11 cellular contexts compared by ENCODE assay signal in genomic region chr2:157592983-157593382, GRCh38.
DNase-seq lines count a peak whose midpoint lies in the region; ATAC-seq and TF ChIP-seq lines count a peak whose summit lies in the region.
"Had no signal": no experiment of that assay in that cellular context is flagged by ENCODE, and none has a peak within 500 bp of the region (broad histone marks: within the 10 kb centered on the region; RNA-seq: fewer than 3 reads in every experiment).

No MANE protein-coding gene starts in this region.

- H3K4me3 ChIP-seq in epithelial cell of esophagus (ENCODE audit: low read length) (no peak overlapping the region), skeletal muscle cell (ENCODE audit: low read depth, low read length) (no peak overlapping the region)
- H3K4me3 ChIP-seq: skin epidermis had no signal

- ATAC-seq in HG02973 (IDR thresholded peaks at IDR 0.05; ENCODE audit: unreplicated experiment) = no peak

- DNase-seq in NCI-H2227 (lab: John Stamatoyannopoulos, UW; ENCODE audit: unreplicated experiment) (peak; percentile 24), NCI-H2227 treated with DMSO at 0.1 percent for 48 hours (lab: John Stamatoyannopoulos, UW) (no peak), NCI-H446 (lab: John Stamatoyannopoulos, UW) (peak; percentile 4 to 58), epithelial cell of esophagus (ENCODE audit: low read depth) (peak; percentile 23), skeletal muscle cell (ENCODE audit: low read depth) (peak; percentile 3), germinal center (ENCODE audit: low spot score) (no peak), NCI-H1048 (lab: John Stamatoyannopoulos, UW) (no peak)
- DNase-seq: activated CD4-positive, alpha-beta T cell treated with anti-CD3 and anti-CD28 coated beads, Interleukin-2, amount 10 ng/mL, durations not matched to agents 24 days and 14 days; GOT3 had no signal

- peak; percentile 23 for TF ChIP-seq CTCF in epithelial cell of esophagus (IDR thresholded peaks at IDR 0.05; ENCODE audit: insufficient read depth, low read depth, low read length, missing control alignments)

Comparison
In these comparisons a context has a peak if more than half of its experiments do, and no peak if none do; other contexts are left out.
1. DNase-seq: peak in NCI-H2227 (single experiment), NCI-H446 (2 of 2), epithelial cell of esophagus (single experiment) and skeletal muscle cell (single experiment); none in NCI-H2227 treated with DMSO at 0.1 percent for 48 hours (single experiment), germinal center (single experiment) and NCI-H1048 (single experiment).